ENCODE assay signal across 8 cellular contexts in genomic region chr15:81133782-81134461, GRCh38. TPM values are rescaled to one million over a fixed set of nuclear protein-coding genes. Genes with fewer than 3 reads are reported as not detected.
DNase-seq lines count a peak whose midpoint lies in the region; ATAC-seq and TF ChIP-seq lines count a peak whose summit lies in the region.

A gene with protein sequence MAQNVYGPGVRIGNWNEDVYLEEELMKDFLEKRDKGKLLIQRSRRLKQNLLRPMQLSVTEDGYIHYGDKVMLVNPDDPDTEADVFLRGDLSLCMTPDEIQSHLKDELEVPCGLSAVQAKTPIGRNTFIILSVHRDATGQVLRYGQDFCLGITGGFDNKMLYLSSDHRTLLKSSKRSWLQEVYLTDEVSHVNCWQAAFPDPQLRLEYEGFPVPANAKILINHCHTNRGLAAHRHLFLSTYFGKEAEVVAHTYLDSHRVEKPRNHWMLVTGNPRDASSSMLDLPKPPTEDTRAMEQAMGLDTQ (plus strand): TSS chr15:81134270. CDS start chr15:81134330, 60 bp downstream.

- intact Hi-C loops in OCI-LY7 (cut with micrococcal nuclease; ENCODE audit: unreplicated experiment) = no loop called here
- intact Hi-C loops in Calu3 (cut with micrococcal nuclease; ENCODE audit: unreplicated experiment) = no loop called here

- H3K27me3 Mint-ChIP-seq in activated naive CD8-positive, alpha-beta T cell treated with anti-CD3 and anti-CD28 coated beads, Interleukin-2, amount 50 U/mL, for 24 hours = peaks cover 52% of the 10 kb centered on the region
- H3K27me3 Mint-ChIP-seq in Calu3 (ENCODE audit: unreplicated experiment) = peaks cover 73% of the 10 kb centered on the region

- H3K9ac ChIP-seq in trophoblast cell (ENCODE audit: low read length) = no peak within 1 kb of the TSS

- no CpG with 5 or more reads among the region's 33 CpGs for WGBS in trophoblast cell (ENCODE audit: extremely low coverage, insufficient coverage, insufficient read length)

- peaks cover 8% of the 10 kb centered on the region for H3K4me1 Mint-ChIP-seq in activated naive CD8-positive, alpha-beta T cell treated with anti-CD3 and anti-CD28 coated beads, Interleukin-2, amount 50 U/mL, for 24 hours
- no peaks in the 10 kb centered on the region for H3K4me1 Mint-ChIP-seq in Calu3 (ENCODE audit: low read depth, unreplicated experiment)

- H3K36me3 Mint-ChIP-seq in activated naive CD8-positive, alpha-beta T cell treated with anti-CD3 and anti-CD28 coated beads, Interleukin-2, amount 50 U/mL, for 24 hours (ENCODE audit: low read depth) = peaks cover 2% of the 10 kb centered on the region
- no peaks in the 10 kb centered on the region for H3K36me3 Mint-ChIP-seq in Calu3 (ENCODE audit: insufficient read depth, unreplicated experiment)

- H2AFZ ChIP-seq in trophoblast cell (ENCODE audit: insufficient read depth, low read length, poor library complexity) (no peak within 1 kb of the TSS), OCI-LY7 (ENCODE audit: low read length) (no peak within 1 kb of the TSS)

- peak; percentile 90 for ATAC-seq in activated naive CD8-positive, alpha-beta T cell treated with anti-CD3 and anti-CD28 coated beads, Interleukin-2, amount 50 U/mL, for 24 hours

- H3K4ac ChIP-seq in trophoblast cell (ENCODE audit: low read depth, low read length) = no peak within 1 kb of the TSS

- no peak within 1 kb of the TSS for H2BK12ac ChIP-seq in trophoblast cell (ENCODE audit: low read length)

- no peak within 1 kb of the TSS for H3K14ac ChIP-seq in trophoblast cell (ENCODE audit: low read length)

- no peak within 1 kb of the TSS for H3K27ac Mint-ChIP-seq in activated naive CD8-positive, alpha-beta T cell treated with anti-CD3 and anti-CD28 coated beads, Interleukin-2, amount 50 U/mL, for 24 hours
- no peak within 1 kb of the TSS for H3K27ac Mint-ChIP-seq in Calu3 (ENCODE audit: unreplicated experiment)

- no peak within 1 kb of the TSS for H4K8ac ChIP-seq in trophoblast cell (ENCODE audit: low read depth, low read length)

- in situ Hi-C loops in GM13977 (cut with MboI; ENCODE audit: low pct_unique_long_range_greater_than_20kb, low sequenced_read_pairs, unreplicated experiment) = no loop called here

- H3K27me3 ChIP-seq in right atrium auricular region (no peaks in the 10 kb centered on the region), trophoblast cell (ENCODE audit: insufficient read depth, low read length) (no peaks in the 10 kb centered on the region)

- peak within 1 kb of the TSS; percentile 36 for H3K4me3 Mint-ChIP-seq in activated naive CD8-positive, alpha-beta T cell treated with anti-CD3 and anti-CD28 coated beads, Interleukin-2, amount 50 U/mL, for 24 hours
- H3K4me3 Mint-ChIP-seq in Calu3 (ENCODE audit: low read depth, unreplicated experiment) = no peak within 1 kb of the TSS

- H3K4me1 ChIP-seq in right atrium auricular region (peaks cover 0 to 12% of the 10 kb centered on the region in 2 donors), trophoblast cell (ENCODE audit: control insufficient read depth in 1 of 2, insufficient read depth in 2 of 2, low read length in 2 of 2) (peaks cover 2 to 3% of the 10 kb centered on the region in 2 experiments), OCI-LY7 (ENCODE audit: insufficient read depth, low read length, poor library complexity, severe bottlenecking) (no peaks in the 10 kb centered on the region)

- H4K91ac ChIP-seq in trophoblast cell (ENCODE audit: low read depth, low read length) = no peak within 1 kb of the TSS

- H3K9me3 ChIP-seq in right atrium auricular region = no peaks in the 10 kb centered on the region
- H3K9me3 ChIP-seq in trophoblast cell (ENCODE audit: insufficient read depth, low read depth, low read length) = no peaks in the 10 kb centered on the region
- no peaks in the 10 kb centered on the region for H3K9me3 ChIP-seq in OCI-LY7 (ENCODE audit: low read length)

- H3K4me3 ChIP-seq in right atrium auricular region (peak within 1 kb of the TSS; percentile 32 to 44), trophoblast cell (ENCODE audit: low read depth, low read length) (no peak within 1 kb of the TSS), OCI-LY7 (ENCODE audit: low read depth, low read length, poor library complexity, severe bottlenecking) (no peak within 1 kb of the TSS)

- no peaks in the 10 kb centered on the region for H4K20me1 ChIP-seq in OCI-LY7 (ENCODE audit: insufficient read depth, low read length)

- H3K18ac ChIP-seq in trophoblast cell (ENCODE audit: low read length) = no peak within 1 kb of the TSS

- CTCF ChIA-PET in OCI-LY7 (lab: Charles Lee; ENCODE audit: unreplicated experiment) (no interaction called here), Calu3 (lab: Charles Lee) (no interaction called here)

- DNase-seq in GM13977 (ENCODE audit: low spot score) (peak; percentile 64), NCI-H510A (lab: John Stamatoyannopoulos, UW) (peak; percentile 74), right atrium auricular region (ENCODE audit: low spot score) (peak; percentile 78), trophoblast cell (peak; percentile 48 to 69), OCI-LY7 (ENCODE audit: low spot score) (no peak), Calu3 (no peak), AML-193 (lab: John Stamatoyannopoulos, UW) (no peak)
- DNase-seq in activated naive CD8-positive, alpha-beta T cell treated with anti-CD3 and anti-CD28 coated beads, Interleukin-2, amount 50 U/mL, for 24 hours = peak; percentile 66

- H2BK120ac ChIP-seq in trophoblast cell (ENCODE audit: insufficient read depth, low read length, poor library complexity) = no peak within 1 kb of the TSS

- no peak within 1 kb of the TSS for H4K12ac ChIP-seq in trophoblast cell (ENCODE audit: low read depth, low read length)

- H3K27ac ChIP-seq in right atrium auricular region (no peak within 1 kb of the TSS), trophoblast cell (ENCODE audit: low read depth, low read length) (no peak within 1 kb of the TSS), OCI-LY7 (ENCODE audit: low read depth, low read length, poor library complexity, severe bottlenecking) (no peak within 1 kb of the TSS)

- no peaks in the 10 kb centered on the region for H3K36me3 ChIP-seq in right atrium auricular region
- H3K36me3 ChIP-seq in trophoblast cell (ENCODE audit: control insufficient read depth in 1 of 2, insufficient read depth in 2 of 2, low read length in 2 of 2) = no peaks in the 10 kb centered on the region
- H3K36me3 ChIP-seq in OCI-LY7 (ENCODE audit: insufficient read depth, low read length) = no peaks in the 10 kb centered on the region

- H3K79me2 ChIP-seq in trophoblast cell (ENCODE audit: control insufficient read depth, insufficient read depth, low read length, poor library complexity) (no peaks in the 10 kb centered on the region), OCI-LY7 (ENCODE audit: insufficient read depth, low read depth, low read length) (no peaks in the 10 kb centered on the region)

- H3K4me2 ChIP-seq in trophoblast cell (ENCODE audit: low read length) (peak within 1 kb of the TSS; percentile 47), OCI-LY7 (ENCODE audit: low read length) (no peak within 1 kb of the TSS)

- TF ChIP-seq CTCF in GM13977 (IDR thresholded peaks at IDR 0.05; ENCODE audit: extremely low read depth, insufficient read depth, missing control alignments) = no peak
- no peak for TF ChIP-seq CTCF in right atrium auricular region (IDR thresholded peaks at IDR 0.05)
- no peak for TF ChIP-seq CTCF in OCI-LY7 (conservative IDR thresholded peaks at IDR 0.05; ENCODE audit: low read length)
- TF ChIP-seq CTCF in Calu3 (IDR thresholded peaks at IDR 0.05; ENCODE audit: unreplicated experiment) = no peak

- BruUV-seq in OCI-LY7 (replicated peaks; lab: Mats Ljungman, UMichigan) (no TSS peak), Calu3 (replicated peaks; lab: Mats Ljungman, UMichigan) (no TSS peak)

- H3K23ac ChIP-seq in trophoblast cell (ENCODE audit: low read length) = no peak within 1 kb of the TSS

- no peaks in the 10 kb centered on the region for H3K79me1 ChIP-seq in trophoblast cell (ENCODE audit: low read length)

- H3K9me2 ChIP-seq in OCI-LY7 (ENCODE audit: insufficient read depth, low read length) = no peaks in the 10 kb centered on the region

- POLR2A ChIA-PET in OCI-LY7 (lab: Charles Lee) = no interaction called here

- H2AK5ac ChIP-seq in trophoblast cell (ENCODE audit: low read length) = no peak within 1 kb of the TSS

- H3K9me3 Mint-ChIP-seq in activated naive CD8-positive, alpha-beta T cell treated with anti-CD3 and anti-CD28 coated beads, Interleukin-2, amount 50 U/mL, for 24 hours = peaks cover 10% of the 10 kb centered on the region
- H3K9me3 Mint-ChIP-seq in Calu3 (ENCODE audit: low read depth, unreplicated experiment) = no peaks in the 10 kb centered on the region

- H2BK5ac ChIP-seq in trophoblast cell (ENCODE audit: low read depth, low read length, poor library complexity) = no peak within 1 kb of the TSS

RNA-seq across cellular contexts. Expression of the gene that starts here (rescaled TPM):
- total RNA-seq in right atrium auricular region (1 to 10 TPM in 1 of 2 donors, not detected in 1; 6.2 TPM), OCI-LY7 (2022) (not detected in 2 replicates), Calu3 (2022) (not detected in 2 replicates)
- not detected in 2 replicates for polyA plus RNA-seq in trophoblast cell (2013)
- not detected in 2 replicates for total RNA-seq in OCI-LY7 (2014; rRNA removed; shearing (Covaris generic))

Comparison
In these comparisons a context has a peak if more than half of its experiments do, and no peak if none do; other contexts are left out.
1. DNase-seq: peak in GM13977 (single experiment), NCI-H510A (single experiment), activated naive CD8-positive, alpha-beta T cell treated with anti-CD3 and anti-CD28 coated beads, Interleukin-2, amount 50 U/mL, for 24 hours (single experiment), right atrium auricular region (single experiment) and trophoblast cell (2 of 2); none in OCI-LY7 (single experiment), Calu3 (single experiment) and AML-193 (0 of 2).
2. H3K4me3 ChIP-seq: peak in right atrium auricular region (2 of 2); none in trophoblast cell (single experiment) and OCI-LY7 (single experiment).